9 cellular contexts compared by ENCODE assay signal in the genomic region with DNA sequence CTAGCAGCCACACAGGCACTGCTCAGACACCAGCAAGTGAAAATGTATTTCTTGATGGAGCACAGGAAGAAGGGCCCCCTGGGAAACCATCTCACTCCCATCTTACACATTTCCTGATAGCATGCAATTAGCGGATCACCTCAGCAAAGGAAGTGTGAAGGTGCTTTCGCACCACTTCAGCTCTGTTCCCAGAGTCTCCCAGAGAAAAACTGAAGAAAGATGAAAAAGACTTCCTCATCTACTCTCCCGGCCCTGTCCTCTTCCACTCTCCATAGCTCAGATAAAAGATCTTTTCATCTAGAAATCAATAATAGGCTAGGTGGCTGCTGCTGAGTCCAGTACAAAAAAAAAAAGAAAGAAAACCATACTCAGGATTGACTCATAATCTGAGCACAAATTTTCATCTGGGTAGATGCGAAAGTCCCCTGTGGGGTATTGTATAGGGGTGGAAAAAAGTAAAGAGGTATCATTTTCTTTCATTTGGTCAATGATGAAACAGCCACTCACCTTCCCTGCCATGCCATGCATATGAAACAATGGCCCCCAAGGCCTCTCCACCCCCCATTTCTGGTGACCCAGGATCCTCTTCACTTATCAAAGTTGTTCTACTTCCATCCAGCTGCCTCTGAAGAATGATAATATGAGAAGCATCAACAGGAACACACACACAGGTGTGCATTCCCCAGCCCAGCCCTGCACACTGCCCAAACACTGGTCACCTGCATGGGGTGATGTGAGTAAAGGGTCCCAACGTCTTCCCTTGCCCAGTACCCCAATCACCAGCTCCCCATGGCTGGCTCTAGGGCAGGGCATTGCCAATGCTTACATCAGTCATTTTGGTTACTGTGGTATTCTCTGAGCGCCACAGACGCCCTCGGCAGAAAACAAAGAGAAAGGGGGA. TPM values are rescaled to one million over a fixed set of nuclear protein-coding genes. Genes with fewer than 3 reads are reported as not detected.
DNase-seq lines count a peak whose midpoint lies in the region; ATAC-seq and TF ChIP-seq lines count a peak whose summit lies in the region.
"Had no signal": no experiment of that assay in that cellular context is flagged by ENCODE, and none has a peak within 500 bp of the region (broad histone marks: within the 10 kb centered on the region; RNA-seq: fewer than 3 reads in every experiment).

No MANE protein-coding gene starts in this region.

- peaks cover 59 to 87% of the 10 kb centered on the region in 2 experiments for H3K36me3 ChIP-seq in SK-N-SH (replicated peaks in 1 of 2; ENCODE audit: control insufficient read depth in 1 of 2, insufficient read depth in 2 of 2, low read length in 1 of 2)

- H3K9ac ChIP-seq in SK-N-SH: no peak overlapping the region

- peaks cover 12% of the 10 kb centered on the region for H3F3A ChIP-seq in SK-N-SH (replicated peaks; ENCODE audit: insufficient read depth)

- H3K27me3 ChIP-seq in SK-N-SH (ENCODE audit: insufficient read depth): no peaks in the 10 kb centered on the region

- POLR2A ChIA-PET in activated naive CD8-positive, alpha-beta T cell treated with anti-CD3 and anti-CD28 coated beads, Interleukin-2, amount 10 ng/mL, durations not matched to agents 7 days and 5 days (lab: Charles Lee): no interaction called here
- POLR2A ChIA-PET in SK-N-SH (lab: Yijun Ruan, JAX): no interaction called here

- CTCF ChIA-PET in SK-N-SH (lab: Yijun Ruan, JAX): interaction anchor here (0.6 to 14.3 kb wide), 11 partner anchors 8 to 843 kb away, joined by 3 to 131 read pairs (median 5); a partner anchor contains a TSS

- no peaks in the 10 kb centered on the region for H3K9me3 Mint-ChIP-seq in activated naive CD8-positive, alpha-beta T cell treated with anti-CD3 and anti-CD28 coated beads, Interleukin-2, amount 10 ng/mL, durations not matched to agents 7 days and 5 days
- H3K9me3 Mint-ChIP-seq: naive B cell had no signal

- no peak for TF ChIP-seq RAD21 in SK-N-SH (IDR thresholded peaks at IDR 0.05; ENCODE audit: low read length)

- no peak overlapping the region for H3K27ac ChIP-seq in SK-N-SH (ENCODE audit: low read depth in 2 of 2, low read length in 1 of 2)

- no peak overlapping the region for H3K4me3 ChIP-seq in SK-N-SH (ENCODE audit: low read depth in 2 of 2, low read length in 1 of 2)

- no peaks in the 10 kb centered on the region for H3K27me3 Mint-ChIP-seq in activated naive CD8-positive, alpha-beta T cell treated with anti-CD3 and anti-CD28 coated beads, Interleukin-2, amount 10 ng/mL, durations not matched to agents 7 days and 5 days
- H3K27me3 Mint-ChIP-seq: naive B cell had no signal

- peaks cover 0 to 9% of the 10 kb centered on the region in 2 experiments; a peak in 1 of 4 replicates for H3K4me1 ChIP-seq in SK-N-SH (ENCODE audit: control insufficient read depth in 1 of 2, insufficient read depth in 2 of 2, low read depth in 1 of 2, low read length in 1 of 2)

- no peaks in the 10 kb centered on the region for H3K9me2 ChIP-seq in SK-N-SH

- H3K36me3 Mint-ChIP-seq in activated naive CD8-positive, alpha-beta T cell treated with anti-CD3 and anti-CD28 coated beads, Interleukin-2, amount 10 ng/mL, durations not matched to agents 7 days and 5 days: peaks cover 30% of the 10 kb centered on the region

- TF ChIP-seq CTCF in SK-N-SH (IDR thresholded peaks at IDR 0.05): no peak

- H3K4me2 ChIP-seq in SK-N-SH: no peak overlapping the region

- ATAC-seq in GM18517 (IDR thresholded peaks at IDR 0.05; ENCODE audit: unreplicated experiment) (peak; percentile 63), GM19467 (IDR thresholded peaks at IDR 0.05; ENCODE audit: unreplicated experiment) (peak; percentile 60), HG03066 (IDR thresholded peaks at IDR 0.05; ENCODE audit: low read depth, unreplicated experiment) (peak; percentile 76)
- no peak for ATAC-seq in activated naive CD8-positive, alpha-beta T cell treated with anti-CD3 and anti-CD28 coated beads, Interleukin-2, amount 10 ng/mL, durations not matched to agents 7 days and 5 days (ENCODE audit: low read depth)

- no peak for DNase-seq in activated naive CD8-positive, alpha-beta T cell treated with anti-CD3 and anti-CD28 coated beads, Interleukin-2, amount 10 ng/mL, durations not matched to agents 7 days and 5 days
- DNase-seq in SK-N-SH: no peak
- DNase-seq in COLO668 (lab: John Stamatoyannopoulos, UW; ENCODE audit: unreplicated experiment): no peak
- DNase-seq in NCI-H748 (lab: John Stamatoyannopoulos, UW; ENCODE audit: unreplicated experiment): no peak
- DNase-seq: naive B cell, OCI-M1 had no signal

- no peak for TF ChIP-seq EP300 in SK-N-SH (IDR thresholded peaks at IDR 0.05; ENCODE audit: borderline replicate concordance in 1 of 2, low read depth in 1 of 2, low read length in 1 of 2)

- H4K20me1 ChIP-seq in SK-N-SH (ENCODE audit: insufficient read depth): no peaks in the 10 kb centered on the region

- peaks cover 17% of the 10 kb centered on the region for H3K4me1 Mint-ChIP-seq in activated naive CD8-positive, alpha-beta T cell treated with anti-CD3 and anti-CD28 coated beads, Interleukin-2, amount 10 ng/mL, durations not matched to agents 7 days and 5 days

- WGBS in SK-N-SH (ENCODE audit: low lambda C conversion rate): 84% methylated on average over 8 of the region's 8 CpGs

- H2AFZ ChIP-seq in SK-N-SH (ENCODE audit: low read depth): no peak overlapping the region

- H3K9me3 ChIP-seq in SK-N-SH: no peaks in the 10 kb centered on the region

- no peak overlapping the region for H3K4me3 Mint-ChIP-seq in activated naive CD8-positive, alpha-beta T cell treated with anti-CD3 and anti-CD28 coated beads, Interleukin-2, amount 10 ng/mL, durations not matched to agents 7 days and 5 days
- H3K4me3 Mint-ChIP-seq: naive B cell had no signal

- peak overlapping the region; percentile 34 for H3K27ac Mint-ChIP-seq in activated naive CD8-positive, alpha-beta T cell treated with anti-CD3 and anti-CD28 coated beads, Interleukin-2, amount 10 ng/mL, durations not matched to agents 7 days and 5 days

- peaks cover 33% of the 10 kb centered on the region for H3K79me2 ChIP-seq in SK-N-SH (ENCODE audit: insufficient read depth)

TF ChIP-seq in SK-N-SH, 30 proteins besides CTCF, POLR2A, EP300 and RAD21 (continues in another document):
- TF ChIP-seq FOSL2 (IDR thresholded peaks at IDR 0.05; ENCODE audit: borderline replicate concordance, low read depth) (no peak), TEAD4 (IDR thresholded peaks at IDR 0.05; ENCODE audit: borderline replicate concordance, insufficient read depth) (no peak), CHD2 (IDR thresholded peaks at IDR 0.05; ENCODE audit: low read length, partially characterized antibody) (no peak), RCOR1 (IDR thresholded peaks at IDR 0.05; ENCODE audit: low read length) (no peak), GABPA (IDR thresholded peaks at IDR 0.05; ENCODE audit: low read depth) (no peak), NRF1 (IDR thresholded peaks at IDR 0.05; ENCODE audit: low read depth, low read length) (no peak), EZH2phosphoT487 (IDR thresholded peaks at IDR 0.05; ENCODE audit: borderline replicate concordance, low read depth) (no peak), MXI1 (IDR thresholded peaks at IDR 0.05; ENCODE audit: low read depth, low read length) (no peak), MEF2A (IDR thresholded peaks at IDR 0.05; ENCODE audit: borderline replicate concordance, low read depth) (no peak)
- TF ChIP-seq, protein P1, sequence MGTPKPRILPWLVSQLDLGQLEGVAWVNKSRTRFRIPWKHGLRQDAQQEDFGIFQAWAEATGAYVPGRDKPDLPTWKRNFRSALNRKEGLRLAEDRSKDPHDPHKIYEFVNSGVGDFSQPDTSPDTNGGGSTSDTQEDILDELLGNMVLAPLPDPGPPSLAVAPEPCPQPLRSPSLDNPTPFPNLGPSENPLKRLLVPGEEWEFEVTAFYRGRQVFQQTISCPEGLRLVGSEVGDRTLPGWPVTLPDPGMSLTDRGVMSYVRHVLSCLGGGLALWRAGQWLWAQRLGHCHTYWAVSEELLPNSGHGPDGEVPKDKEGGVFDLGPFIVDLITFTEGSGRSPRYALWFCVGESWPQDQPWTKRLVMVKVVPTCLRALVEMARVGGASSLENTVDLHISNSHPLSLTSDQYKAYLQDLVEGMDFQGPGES (IDR thresholded peaks at IDR 0.05; ENCODE audit: low read depth, low read length): no peak
- TF ChIP-seq, protein P2, sequence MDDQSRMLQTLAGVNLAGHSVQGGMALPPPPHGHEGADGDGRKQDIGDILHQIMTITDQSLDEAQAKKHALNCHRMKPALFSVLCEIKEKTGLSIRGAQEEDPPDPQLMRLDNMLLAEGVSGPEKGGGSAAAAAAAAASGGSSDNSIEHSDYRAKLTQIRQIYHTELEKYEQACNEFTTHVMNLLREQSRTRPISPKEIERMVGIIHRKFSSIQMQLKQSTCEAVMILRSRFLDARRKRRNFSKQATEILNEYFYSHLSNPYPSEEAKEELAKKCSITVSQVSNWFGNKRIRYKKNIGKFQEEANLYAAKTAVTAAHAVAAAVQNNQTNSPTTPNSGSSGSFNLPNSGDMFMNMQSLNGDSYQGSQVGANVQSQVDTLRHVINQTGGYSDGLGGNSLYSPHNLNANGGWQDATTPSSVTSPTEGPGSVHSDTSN (IDR thresholded peaks at IDR 0.05): no peak
- TF ChIP-seq, protein P3, sequence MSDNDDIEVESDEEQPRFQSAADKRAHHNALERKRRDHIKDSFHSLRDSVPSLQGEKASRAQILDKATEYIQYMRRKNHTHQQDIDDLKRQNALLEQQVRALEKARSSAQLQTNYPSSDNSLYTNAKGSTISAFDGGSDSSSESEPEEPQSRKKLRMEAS (IDR thresholded peaks at IDR 0.05; ENCODE audit: low read depth): no peak
- TF ChIP-seq, protein P4, sequence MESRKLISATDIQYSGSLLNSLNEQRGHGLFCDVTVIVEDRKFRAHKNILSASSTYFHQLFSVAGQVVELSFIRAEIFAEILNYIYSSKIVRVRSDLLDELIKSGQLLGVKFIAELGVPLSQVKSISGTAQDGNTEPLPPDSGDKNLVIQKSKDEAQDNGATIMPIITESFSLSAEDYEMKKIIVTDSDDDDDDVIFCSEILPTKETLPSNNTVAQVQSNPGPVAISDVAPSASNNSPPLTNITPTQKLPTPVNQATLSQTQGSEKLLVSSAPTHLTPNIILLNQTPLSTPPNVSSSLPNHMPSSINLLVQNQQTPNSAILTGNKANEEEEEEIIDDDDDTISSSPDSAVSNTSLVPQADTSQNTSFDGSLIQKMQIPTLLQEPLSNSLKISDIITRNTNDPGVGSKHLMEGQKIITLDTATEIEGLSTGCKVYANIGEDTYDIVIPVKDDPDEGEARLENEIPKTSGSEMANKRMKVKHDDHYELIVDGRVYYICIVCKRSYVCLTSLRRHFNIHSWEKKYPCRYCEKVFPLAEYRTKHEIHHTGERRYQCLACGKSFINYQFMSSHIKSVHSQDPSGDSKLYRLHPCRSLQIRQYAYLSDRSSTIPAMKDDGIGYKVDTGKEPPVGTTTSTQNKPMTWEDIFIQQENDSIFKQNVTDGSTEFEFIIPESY (IDR thresholded peaks at IDR 0.05; ENCODE audit: borderline replicate concordance, low read depth): no peak

RNA-seq across cellular contexts. Expression of a gene that starts 48.8 kb away (rescaled TPM):
- total RNA-seq in activated naive CD8-positive, alpha-beta T cell treated with anti-CD3 and anti-CD28 coated beads, Interleukin-2, amount 10 ng/mL, durations not matched to agents 7 days and 5 days: not detected
- 1.3 and 1.4 TPM in 2 replicates for polyA plus RNA-seq in SK-N-SH (2012; rRNA removed)
- 0.80 and 0.97 TPM in 2 replicates for polyA plus RNA-seq in SK-N-SH (2012; cell fraction: cytosol; rRNA removed)
- 2.6 and 4.5 TPM in 2 replicates for polyA plus RNA-seq in SK-N-SH (2012; cell fraction: nucleus; rRNA removed)
